Comparison of ENCODE assay signal across 21 cellular contexts in genomic region chr11:86177319-86177718, GRCh38.
DNase-seq lines count a peak whose midpoint lies in the region; ATAC-seq and TF ChIP-seq lines count a peak whose summit lies in the region.
"Had no signal": no experiment of that assay in that cellular context is flagged by ENCODE, and none has a peak within 500 bp of the region (broad histone marks: within the 10 kb centered on the region; RNA-seq: fewer than 3 reads in every experiment).

No MANE protein-coding gene starts in this region.

- H3K36me3 Mint-ChIP-seq in activated naive CD8-positive, alpha-beta T cell, result no peaks in the 10 kb centered on the region
- H3K36me3 Mint-ChIP-seq: activated naive CD4-positive, alpha-beta T cell treated with anti-CD3 and anti-CD28 coated beads, Interleukin-2, amount 50 U/mL, for 24 hours; mesothelial cell of epicardium had no signal

- no peak for DNase-seq in SK-N-SH
- no peak for DNase-seq in Karpas-422
- DNase-seq in GM13977 (ENCODE audit: low spot score), result no peak
- DNase-seq: 8988T, C1 segment of cervical spinal cord, dorsolateral prefrontal cortex, GF-D8, NCI-H1694, NCI-H345, RPMI8226, SW 1271, transverse colon had no signal

- no peak for TF ChIP-seq RAD21 in SK-N-SH (IDR thresholded peaks at IDR 0.05; ENCODE audit: low read length)

- H3K9me2 ChIP-seq in SK-N-SH (no peaks in the 10 kb centered on the region), Karpas-422 (replicated peaks; ENCODE audit: insufficient read depth, low read length) (no peaks in the 10 kb centered on the region)

- H3F3A ChIP-seq in SK-N-SH (replicated peaks; ENCODE audit: insufficient read depth), result peaks cover 27% of the 10 kb centered on the region

- H3K36me3 ChIP-seq in SK-N-SH (replicated peaks in 1 of 2; ENCODE audit: control insufficient read depth in 1 of 2, insufficient read depth in 2 of 2, low read length in 1 of 2), result no peaks in the 10 kb centered on the region
- H3K36me3 ChIP-seq in Karpas-422 (ENCODE audit: insufficient read depth, low read length), result no peaks in the 10 kb centered on the region
- H3K36me3 ChIP-seq in neutrophil, result no peaks in the 10 kb centered on the region
- H3K36me3 ChIP-seq: breast epithelium, esophagus muscularis mucosa, transverse colon had no signal

- H3K9me3 Mint-ChIP-seq in activated naive CD8-positive, alpha-beta T cell (ENCODE audit: low read depth), result no peaks in the 10 kb centered on the region
- H3K9me3 Mint-ChIP-seq: activated naive CD4-positive, alpha-beta T cell treated with anti-CD3 and anti-CD28 coated beads, Interleukin-2, amount 50 U/mL, for 24 hours had no signal

- no peaks in the 10 kb centered on the region for H3K79me2 ChIP-seq in SK-N-SH (ENCODE audit: insufficient read depth)
- H3K79me2 ChIP-seq in Karpas-422 (ENCODE audit: low read length), result no peaks in the 10 kb centered on the region

- H3K9me3 ChIP-seq in SK-N-SH (no peaks in the 10 kb centered on the region), Karpas-422 (ENCODE audit: low read length) (no peaks in the 10 kb centered on the region), neutrophil (no peaks in the 10 kb centered on the region)
- H3K9me3 ChIP-seq: breast epithelium, esophagus muscularis mucosa, transverse colon had no signal

- H3K27ac Mint-ChIP-seq in activated naive CD8-positive, alpha-beta T cell, result peak overlapping the region; percentile 48
- H3K27ac Mint-ChIP-seq: activated naive CD4-positive, alpha-beta T cell treated with anti-CD3 and anti-CD28 coated beads, Interleukin-2, amount 50 U/mL, for 24 hours; mesothelial cell of epicardium had no signal

- no peak overlapping the region for H2AFZ ChIP-seq in SK-N-SH (ENCODE audit: low read depth)
- no peak overlapping the region for H2AFZ ChIP-seq in Karpas-422 (ENCODE audit: low read length)

- peaks cover 15% of the 10 kb centered on the region for H3K4me1 Mint-ChIP-seq in activated naive CD8-positive, alpha-beta T cell (ENCODE audit: low read depth)

- TF ChIP-seq CTCF in SK-N-SH (IDR thresholded peaks at IDR 0.05) (no peak), neutrophil (IDR thresholded peaks at IDR 0.05) (no peak), GM13977 (IDR thresholded peaks at IDR 0.05; ENCODE audit: extremely low read depth, insufficient read depth, missing control alignments) (no peak)

- CTCF ChIA-PET in SK-N-SH (lab: Yijun Ruan, JAX), result interaction anchor here (0.5 kb wide), 1 partner anchor 1005 kb away, joined by 3 read pairs; no protein-coding TSS in a partner anchor

- peaks cover 2% of the 10 kb centered on the region for H3K27me3 Mint-ChIP-seq in activated naive CD8-positive, alpha-beta T cell

- no peak for ATAC-seq in SK-N-SH treated with all-trans-retinoic acid at 6 μM for 48 hours
- no peak for ATAC-seq in GM21528 (IDR thresholded peaks at IDR 0.05; ENCODE audit: low FRiP score, unreplicated experiment)
- ATAC-seq in HG02759 (IDR thresholded peaks at IDR 0.05; ENCODE audit: unreplicated experiment), result no peak

- H3K27ac ChIP-seq in SK-N-SH (ENCODE audit: low read depth in 2 of 2, low read length in 1 of 2) (no peak overlapping the region), Karpas-422 (ENCODE audit: low read length) (0 out of 2 replicates have a peak overlapping the region, but pooled peaks have one; percentile 3), neutrophil (peak overlapping the region; percentile 80)
- H3K27ac ChIP-seq: breast epithelium, dorsolateral prefrontal cortex, esophagus muscularis mucosa, transverse colon had no signal

- no peaks in the 10 kb centered on the region for H4K20me1 ChIP-seq in SK-N-SH (ENCODE audit: insufficient read depth)
- no peaks in the 10 kb centered on the region for H4K20me1 ChIP-seq in Karpas-422 (ENCODE audit: insufficient read depth, low read depth, low read length)

- H3K4me3 ChIP-seq in SK-N-SH (ENCODE audit: low read depth in 2 of 2, low read length in 1 of 2), result no peak overlapping the region
- H3K4me3 ChIP-seq in Karpas-422 (ENCODE audit: low read length), result no peak overlapping the region
- H3K4me3 ChIP-seq in neutrophil (ENCODE audit: low read depth in 1 of 2, low read length in 1 of 2), result no peak overlapping the region
- H3K4me3 ChIP-seq: breast epithelium, dorsolateral prefrontal cortex, esophagus muscularis mucosa, transverse colon had no signal

- no peak for TF ChIP-seq EP300 in SK-N-SH (IDR thresholded peaks at IDR 0.05; ENCODE audit: borderline replicate concordance in 1 of 2, low read depth in 1 of 2, low read length in 1 of 2)

- H3K4me2 ChIP-seq in SK-N-SH (no peak overlapping the region), Karpas-422 (ENCODE audit: low read depth, low read length, poor library complexity, severe bottlenecking) (no peak overlapping the region)

- H3K4me1 ChIP-seq in SK-N-SH (ENCODE audit: control insufficient read depth in 1 of 2, insufficient read depth in 2 of 2, low read depth in 1 of 2, low read length in 1 of 2) (peaks cover 15% of the 10 kb centered on the region in 2 experiments; a peak in 2 of 4 replicates), Karpas-422 (ENCODE audit: low read length) (peaks cover 49% of the 10 kb centered on the region), neutrophil (ENCODE audit: control insufficient read depth in 1 of 2, insufficient read depth in 1 of 2, low read depth in 1 of 2, low read length in 1 of 2) (peaks cover 48 to 69% of the 10 kb centered on the region in 2 experiments)

- H3K4me3 Mint-ChIP-seq in activated naive CD8-positive, alpha-beta T cell, result no peak overlapping the region
- H3K4me3 Mint-ChIP-seq: activated naive CD4-positive, alpha-beta T cell treated with anti-CD3 and anti-CD28 coated beads, Interleukin-2, amount 50 U/mL, for 24 hours; mesothelial cell of epicardium had no signal

- POLR2A ChIA-PET in SK-N-SH (lab: Yijun Ruan, JAX), result no interaction called here

- H3K27me3 ChIP-seq in SK-N-SH (ENCODE audit: insufficient read depth) (no peaks in the 10 kb centered on the region), Karpas-422 (ENCODE audit: low read length) (no peaks in the 10 kb centered on the region), neutrophil (no peaks in the 10 kb centered on the region)
- H3K27me3 ChIP-seq: breast epithelium, dorsolateral prefrontal cortex, esophagus muscularis mucosa, transverse colon had no signal

- no peak overlapping the region for H3K9ac ChIP-seq in SK-N-SH
- no peak overlapping the region for H3K9ac ChIP-seq in Karpas-422 (ENCODE audit: low read length)

- in situ Hi-C loops in GM13977 (cut with MboI; ENCODE audit: low pct_unique_long_range_greater_than_20kb, low sequenced_read_pairs, unreplicated experiment), result no loop called here

TF ChIP-seq in SK-N-SH, 30 proteins besides CTCF, POLR2A, EP300 and RAD21:
- TF ChIP-seq IRF3 (IDR thresholded peaks at IDR 0.05; ENCODE audit: low read depth, low read length) (no peak), TCF12 (IDR thresholded peaks at IDR 0.05) (no peak)
- TF ChIP-seq, protein P1, sequence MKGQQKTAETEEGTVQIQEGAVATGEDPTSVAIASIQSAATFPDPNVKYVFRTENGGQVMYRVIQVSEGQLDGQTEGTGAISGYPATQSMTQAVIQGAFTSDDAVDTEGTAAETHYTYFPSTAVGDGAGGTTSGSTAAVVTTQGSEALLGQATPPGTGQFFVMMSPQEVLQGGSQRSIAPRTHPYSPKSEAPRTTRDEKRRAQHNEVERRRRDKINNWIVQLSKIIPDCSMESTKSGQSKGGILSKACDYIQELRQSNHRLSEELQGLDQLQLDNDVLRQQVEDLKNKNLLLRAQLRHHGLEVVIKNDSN (IDR thresholded peaks at IDR 0.05; ENCODE audit: borderline replicate concordance, low read depth), result 0 out of 2 replicates have a peak, but pooled peaks have one; percentile 48

TF ChIP-seq in SK-N-SH treated with all-trans-retinoic acid at 6 μM for 48 hours, 23 proteins besides CTCF, POLR2A, EP300 and RAD21 (continues in another document):
- no peak for TF ChIP-seq GLIS3 (CRISPR knock-in tag; IDR thresholded peaks at IDR 0.05)
- no peak for TF ChIP-seq ESRRG (CRISPR knock-in tag; IDR thresholded peaks at IDR 0.05)
- TF ChIP-seq TSHZ2 (CRISPR knock-in tag; IDR thresholded peaks at IDR 0.05), result no peak
- TF ChIP-seq PPARA (CRISPR knock-in tag; IDR thresholded peaks at IDR 0.05; ENCODE audit: borderline replicate concordance), result no peak
- TF ChIP-seq CSRNP3 (CRISPR knock-in tag; IDR thresholded peaks at IDR 0.05), result no peak
- TF ChIP-seq ZNF8 (CRISPR knock-in tag; IDR thresholded peaks at IDR 0.05), result no peak
- TF ChIP-seq TCF4 (CRISPR knock-in tag; IDR thresholded peaks at IDR 0.05; ENCODE audit: borderline replicate concordance), result no peak
- no peak for TF ChIP-seq ZNF70 (CRISPR knock-in tag; IDR thresholded peaks at IDR 0.05)

Comparison
In these comparisons a context has a peak if more than half of its experiments do, and no peak if none do; other contexts are left out.
1. H3K27ac ChIP-seq: peak in Karpas-422 (single experiment) and neutrophil (single experiment); none in SK-N-SH (0 of 2).